ENCODE assay signal across 19 cellular contexts in the genomic region with DNA sequence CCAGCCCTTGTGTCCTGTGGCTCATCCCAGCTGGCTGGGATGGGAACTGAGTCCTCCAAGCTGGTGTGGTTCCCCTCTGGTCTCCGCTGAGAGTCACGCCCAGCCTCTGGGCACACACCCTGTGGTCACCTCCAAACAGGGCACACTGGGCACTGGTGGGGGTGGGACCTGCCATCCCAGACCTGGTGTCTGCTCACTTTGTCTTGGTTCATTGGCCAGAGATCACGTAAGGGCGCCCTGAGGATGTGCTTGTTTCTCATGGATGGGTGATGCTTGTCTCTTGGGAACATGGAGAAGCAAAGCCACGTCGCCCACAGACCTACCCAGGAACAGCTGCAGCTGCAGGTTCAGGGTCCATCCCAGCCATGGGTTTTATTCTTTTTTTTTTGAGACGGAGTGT. TPM values are rescaled to one million over a fixed set of nuclear protein-coding genes. Genes with fewer than 3 reads are reported as not detected.
A peak's percentile ranks its signal among the peaks of the same experiment; 100 is the strongest.
DNase-seq lines count a peak whose midpoint lies in the region; ATAC-seq and TF ChIP-seq lines count a peak whose summit lies in the region.
"Had no signal": no experiment of that assay in that cellular context is flagged by ENCODE, and none has a peak within 500 bp of the region (broad histone marks: within the 10 kb centered on the region; RNA-seq: fewer than 3 reads in every experiment).

No MANE protein-coding gene starts in this region.

- H3K4me2 ChIP-seq in SK-N-SH = no peak overlapping the region

- CTCF ChIA-PET in SK-N-SH (lab: Yijun Ruan, JAX) = no interaction called here

- H3K27ac ChIP-seq in SK-N-SH (ENCODE audit: low read depth in 2 of 2, low read length in 1 of 2) (peak overlapping the region; percentile 80; a peak in 2 of 4 replicates), esophagus muscularis mucosa (replicated peaks in 1 of 4) (peak overlapping the region; percentile 92 to 97 (median 93)), ovary (peak overlapping the region; percentile 21 to 72), upper lobe of left lung (peak overlapping the region; percentile 48 to 83 (median 72))
- H3K27ac ChIP-seq: 22Rv1, cardiac muscle cell had no signal

- TF ChIP-seq POLR2A in esophagus muscularis mucosa (IDR thresholded peaks at IDR 0.05; ENCODE audit: low read depth) (no peak), ovary (IDR thresholded peaks at IDR 0.05) (no peak), upper lobe of left lung (IDR thresholded peaks at IDR 0.05) (no peak)

- no peak overlapping the region for H2AFZ ChIP-seq in SK-N-SH (ENCODE audit: low read depth)

- H3K4me1 ChIP-seq in SK-N-SH (ENCODE audit: control insufficient read depth in 1 of 2, insufficient read depth in 2 of 2, low read depth in 1 of 2, low read length in 1 of 2) (peaks cover 6 to 15% of the 10 kb centered on the region in 2 experiments; a peak in 3 of 4 replicates), esophagus muscularis mucosa (peaks cover 44 to 83% (median 80%) of the 10 kb centered on the region in 4 donors), ovary (ENCODE audit: insufficient read depth) (peaks cover 12% of the 10 kb centered on the region), upper lobe of left lung (peaks cover 21 to 30% (median 21%) of the 10 kb centered on the region in 4 donors)
- H3K4me1 ChIP-seq: BE2C, HAP-1 had no signal

- H3K27me3 ChIP-seq in SK-N-SH (ENCODE audit: insufficient read depth) (no peaks in the 10 kb centered on the region), esophagus muscularis mucosa (no peaks in the 10 kb centered on the region), ovary (no peaks in the 10 kb centered on the region), upper lobe of left lung (no peaks in the 10 kb centered on the region)
- H3K27me3 ChIP-seq: BE2C, cardiac muscle cell had no signal

- H3K9ac ChIP-seq in SK-N-SH = no peak overlapping the region

- H3K9me2 ChIP-seq in SK-N-SH = no peaks in the 10 kb centered on the region

- H3F3A ChIP-seq in SK-N-SH (replicated peaks; ENCODE audit: insufficient read depth) = peaks cover 22% of the 10 kb centered on the region

- H3K36me3 ChIP-seq in SK-N-SH (replicated peaks in 1 of 2; ENCODE audit: control insufficient read depth in 1 of 2, insufficient read depth in 2 of 2, low read length in 1 of 2) = peaks cover 13 to 15% of the 10 kb centered on the region in 2 experiments
- peaks cover 5 to 29% (median 24%) of the 10 kb centered on the region in 4 donors for H3K36me3 ChIP-seq in esophagus muscularis mucosa
- H3K36me3 ChIP-seq in ovary = no peaks in the 10 kb centered on the region
- H3K36me3 ChIP-seq in upper lobe of left lung = peaks cover 0 to 21% (median 8%) of the 10 kb centered on the region in 4 donors

- H3K79me2 ChIP-seq in SK-N-SH (ENCODE audit: insufficient read depth) = peaks cover 29% of the 10 kb centered on the region; the same call in 1 of the 2 replicates

- WGBS in SK-N-SH (ENCODE audit: low lambda C conversion rate) = 98% methylated on average over 5 of the region's 7 CpGs
- WGBS in esophagus muscularis mucosa = 91% methylated on average over 5 of the region's 7 CpGs
- 92 to 97% (median 94%) methylated on average over 7 of the region's 7 CpGs for WGBS in ovary, 3 donors
- 89 to 95% methylated on average over 3 to 7 of the region's 7 CpGs for WGBS in upper lobe of left lung, 2 donors

- TF ChIP-seq RAD21 in SK-N-SH (IDR thresholded peaks at IDR 0.05; ENCODE audit: low read length) = no peak

- TF ChIP-seq CTCF in SK-N-SH (IDR thresholded peaks at IDR 0.05) = no peak
- TF ChIP-seq CTCF in esophagus muscularis mucosa (IDR thresholded peaks at IDR 0.05) = no peak
- TF ChIP-seq CTCF in ovary (IDR thresholded peaks at IDR 0.05) = no peak
- no peak for TF ChIP-seq CTCF in upper lobe of left lung (IDR thresholded peaks at IDR 0.05)

- H3K4me3 ChIP-seq in SK-N-SH (ENCODE audit: low read depth in 2 of 2, low read length in 1 of 2) = no peak overlapping the region
- no peak overlapping the region for H3K4me3 ChIP-seq in esophagus muscularis mucosa
- no peak overlapping the region for H3K4me3 ChIP-seq in ovary
- no peak overlapping the region for H3K4me3 ChIP-seq in upper lobe of left lung
- H3K4me3 ChIP-seq: cardiac muscle cell, HAP-1 had no signal

- TF ChIP-seq EP300 in SK-N-SH (IDR thresholded peaks at IDR 0.05; ENCODE audit: borderline replicate concordance in 1 of 2, low read depth in 1 of 2, low read length in 1 of 2) (no peak), esophagus muscularis mucosa (IDR thresholded peaks at IDR 0.05) (no peak), ovary (IDR thresholded peaks at IDR 0.05) (no peak), upper lobe of left lung (IDR thresholded peaks at IDR 0.05) (no peak)

- H3K9me3 ChIP-seq in SK-N-SH (no peaks in the 10 kb centered on the region), esophagus muscularis mucosa (no peaks in the 10 kb centered on the region), ovary (no peaks in the 10 kb centered on the region), upper lobe of left lung (no peaks in the 10 kb centered on the region)
- H3K9me3 ChIP-seq: HAP-1 had no signal

- intact Hi-C loops in esophagus muscularis mucosa (cut with DNase I) (no loop called here), ovary (cut with DNase I) (no loop called here)

- H4K20me1 ChIP-seq in SK-N-SH (ENCODE audit: insufficient read depth) = no peaks in the 10 kb centered on the region; the same call in 1 of the 2 replicates

- POLR2A ChIA-PET in SK-N-SH (lab: Yijun Ruan, JAX) = no interaction called here

- DNase-seq in SK-N-SH = no peak
- DNase-seq in esophagus muscularis mucosa (ENCODE audit: extremely low spot score) = no peak
- no peak for DNase-seq in ovary
- DNase-seq in upper lobe of left lung = no peak
- DNase-seq in stimulated activated naive CD4-positive, alpha-beta T cell (lab: John Stamatoyannopoulos, UW) = no peak
- DNase-seq: activated CD4-positive, alpha-beta memory T cell treated with anti-CD3 and anti-CD28 coated beads, Interleukin-2, amount 10 ng/mL, durations not matched to agents 7 days and 5 days; BE2C; glutamatergic neuron; NCI-H187 treated with DMSO at 0.1 percent for 48 hours; NCI-H446 treated with DMSO at 0.1 percent for 48 hours; NK-92 treated with Interleukin-12 subunit alpha and Interleukin-12 subunit beta, amount 100 ng/mL, for 24 hours; retina; stimulated activated naive CD8-positive, alpha-beta T cell treated with anti-CD3 and anti-CD28 coated beads, Interleukin-15, Interleukin-2, amounts not matched to agents 100 U/mL and 50 U/mL, for 24 hours had no signal

- ATAC-seq in SK-N-SH treated with all-trans-retinoic acid at 6 μM for 48 hours (no peak), upper lobe of left lung (ENCODE audit: low FRiP score in 2 of 2) (no peak), HG03354 (IDR thresholded peaks at IDR 0.05; ENCODE audit: poor library complexity, severe bottlenecking, unreplicated experiment) (no peak), HG03460 (IDR thresholded peaks at IDR 0.05; ENCODE audit: unreplicated experiment) (no peak)
- ATAC-seq: stimulated activated naive CD8-positive, alpha-beta T cell treated with anti-CD3 and anti-CD28 coated beads, Interleukin-15, Interleukin-2, amounts not matched to agents 100 U/mL and 50 U/mL, for 24 hours had no signal

TF ChIP-seq in SK-N-SH, 30 proteins besides CTCF, POLR2A, EP300 and RAD21 (continues in another document):
- TF ChIP-seq MXI1 (IDR thresholded peaks at IDR 0.05; ENCODE audit: low read depth, low read length) = no peak
- TF ChIP-seq TEAD4 (IDR thresholded peaks at IDR 0.05; ENCODE audit: borderline replicate concordance, insufficient read depth) = no peak
- TF ChIP-seq NFIC (IDR thresholded peaks at IDR 0.05; ENCODE audit: borderline replicate concordance) = no peak
- TF ChIP-seq, protein P1, sequence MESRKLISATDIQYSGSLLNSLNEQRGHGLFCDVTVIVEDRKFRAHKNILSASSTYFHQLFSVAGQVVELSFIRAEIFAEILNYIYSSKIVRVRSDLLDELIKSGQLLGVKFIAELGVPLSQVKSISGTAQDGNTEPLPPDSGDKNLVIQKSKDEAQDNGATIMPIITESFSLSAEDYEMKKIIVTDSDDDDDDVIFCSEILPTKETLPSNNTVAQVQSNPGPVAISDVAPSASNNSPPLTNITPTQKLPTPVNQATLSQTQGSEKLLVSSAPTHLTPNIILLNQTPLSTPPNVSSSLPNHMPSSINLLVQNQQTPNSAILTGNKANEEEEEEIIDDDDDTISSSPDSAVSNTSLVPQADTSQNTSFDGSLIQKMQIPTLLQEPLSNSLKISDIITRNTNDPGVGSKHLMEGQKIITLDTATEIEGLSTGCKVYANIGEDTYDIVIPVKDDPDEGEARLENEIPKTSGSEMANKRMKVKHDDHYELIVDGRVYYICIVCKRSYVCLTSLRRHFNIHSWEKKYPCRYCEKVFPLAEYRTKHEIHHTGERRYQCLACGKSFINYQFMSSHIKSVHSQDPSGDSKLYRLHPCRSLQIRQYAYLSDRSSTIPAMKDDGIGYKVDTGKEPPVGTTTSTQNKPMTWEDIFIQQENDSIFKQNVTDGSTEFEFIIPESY (IDR thresholded peaks at IDR 0.05; ENCODE audit: borderline replicate concordance, low read depth) = no peak

TF ChIP-seq in SK-N-SH treated with all-trans-retinoic acid at 6 μM for 48 hours, 23 proteins besides CTCF, POLR2A, EP300 and RAD21 (continues in another document):
- no peak for TF ChIP-seq ZFP3 (CRISPR knock-in tag; IDR thresholded peaks at IDR 0.05)
- TF ChIP-seq, protein P2, sequence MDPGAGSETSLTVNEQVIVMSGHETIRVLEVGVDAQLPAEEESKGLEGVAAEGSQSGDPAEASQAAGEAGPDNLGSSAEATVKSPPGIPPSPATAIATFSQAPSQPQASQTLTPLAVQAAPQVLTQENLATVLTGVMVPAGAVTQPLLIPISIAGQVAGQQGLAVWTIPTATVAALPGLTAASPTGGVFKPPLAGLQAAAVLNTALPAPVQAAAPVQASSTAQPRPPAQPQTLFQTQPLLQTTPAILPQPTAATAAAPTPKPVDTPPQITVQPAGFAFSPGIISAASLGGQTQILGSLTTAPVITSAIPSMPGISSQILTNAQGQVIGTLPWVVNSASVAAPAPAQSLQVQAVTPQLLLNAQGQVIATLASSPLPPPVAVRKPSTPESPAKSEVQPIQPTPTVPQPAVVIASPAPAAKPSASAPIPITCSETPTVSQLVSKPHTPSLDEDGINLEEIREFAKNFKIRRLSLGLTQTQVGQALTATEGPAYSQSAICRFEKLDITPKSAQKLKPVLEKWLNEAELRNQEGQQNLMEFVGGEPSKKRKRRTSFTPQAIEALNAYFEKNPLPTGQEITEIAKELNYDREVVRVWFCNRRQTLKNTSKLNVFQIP (CRISPR knock-in tag; IDR thresholded peaks at IDR 0.05; ENCODE audit: borderline replicate concordance, low read depth) = no peak
- no peak for TF ChIP-seq ZC3H10 (CRISPR knock-in tag; IDR thresholded peaks at IDR 0.05)
- TF ChIP-seq PPARA (CRISPR knock-in tag; IDR thresholded peaks at IDR 0.05; ENCODE audit: borderline replicate concordance) = no peak
- no peak for TF ChIP-seq RARB (CRISPR knock-in tag; IDR thresholded peaks at IDR 0.05)
- TF ChIP-seq OSR1 (CRISPR knock-in tag; IDR thresholded peaks at IDR 0.05) = no peak
- TF ChIP-seq ZNF70 (CRISPR knock-in tag; IDR thresholded peaks at IDR 0.05) = no peak

RNA-seq across cellular contexts. Expression of a gene that starts 43.1 kb away (rescaled TPM):
- 10.2 and 15.0 TPM in 2 replicates for polyA plus RNA-seq in SK-N-SH (2012; rRNA removed)
- polyA plus RNA-seq in SK-N-SH (2012; cell fraction: cytosol; rRNA removed) = 6.1 and 10.0 TPM in 2 replicates
- 18.6 and 21.7 TPM in 2 replicates for polyA plus RNA-seq in SK-N-SH (2012; cell fraction: nucleus; rRNA removed)
- 10 to 100 TPM; 34.0 to 78.4 (median 56.2) TPM for total RNA-seq in esophagus muscularis mucosa
- 10 to 100 TPM; 21.8 to 63.8 (median 52.9) TPM for total RNA-seq in ovary
- polyA plus RNA-seq in ovary = 10 to 100 TPM in 1 of 2 donors, 1 to 10 TPM in 1; 3.1 to 47.2 TPM
- 10 to 100 TPM; 51.5 to 79.4 (median 67.6) TPM for total RNA-seq in upper lobe of left lung
